ENCODE assay signal across 19 cellular contexts in the genomic region with DNA sequence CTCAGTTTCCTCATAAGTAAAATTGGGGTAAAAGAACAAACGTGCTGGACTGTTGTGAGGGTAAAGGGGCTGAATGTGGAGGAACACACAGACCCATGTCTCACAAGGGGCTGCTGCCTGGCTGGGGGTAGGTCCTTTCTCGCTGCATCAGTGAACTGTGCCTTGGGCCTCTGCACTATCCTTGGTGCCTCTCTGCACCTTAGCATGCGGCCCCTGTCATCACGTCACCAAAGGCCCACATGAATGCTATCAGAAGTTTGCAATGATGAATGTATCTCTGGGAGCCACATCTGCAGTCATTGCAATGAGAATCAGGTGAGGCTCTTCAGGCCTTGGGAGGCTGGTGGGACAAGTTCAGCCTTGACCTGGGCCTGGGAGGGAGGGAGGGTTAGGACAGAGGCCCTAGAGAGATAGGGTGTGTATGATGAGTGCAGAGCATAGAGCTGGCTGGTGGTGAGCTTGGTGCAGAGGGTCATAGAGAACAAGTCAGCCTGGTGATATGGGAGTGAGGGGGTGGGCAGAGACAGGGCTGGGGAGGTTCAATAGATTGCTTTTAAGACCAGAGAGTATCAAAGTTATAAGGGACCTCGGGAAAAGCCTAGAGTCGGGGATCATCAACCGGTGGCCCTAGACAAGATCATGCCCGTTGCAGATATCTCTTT.
DNase-seq lines count a peak whose midpoint lies in the region; ATAC-seq, FAIRE-seq and TF ChIP-seq lines count a peak whose summit lies in the region.
"Had no signal": no experiment of that assay in that cellular context is flagged by ENCODE, and none has a peak within 500 bp of the region (broad histone marks: within the 10 kb centered on the region; RNA-seq: fewer than 3 reads in every experiment).

No MANE protein-coding gene starts in this region.

- H4K20me1 ChIP-seq in H1 (replicated peaks in 1 of 2; ENCODE audit: control insufficient read depth in 1 of 2, insufficient read depth in 2 of 2, low read length in 2 of 2): no peaks in the 10 kb centered on the region

- no peaks in the 10 kb centered on the region for H3K79me2 ChIP-seq in H1 (ENCODE audit: control insufficient read depth in 1 of 2, insufficient read depth in 2 of 2, low read length in 2 of 2)

- no peak for TF ChIP-seq RAD21 in H1 (IDR thresholded peaks at IDR 0.05 in 1 of 2, conservative IDR thresholded peaks at IDR 0.05 in 1 of 2; ENCODE audit: low read depth in 2 of 2, low read length in 2 of 2)

- no peak overlapping the region for H2BK120ac ChIP-seq in H1 (replicated peaks; ENCODE audit: low read depth, low read length)

- no peak for FAIRE-seq in H1 (lab: Jason Lieb, UNC)
- FAIRE-seq: A204.1, GM12878 had no signal

- H3K36me3 ChIP-seq in H1 (ENCODE audit: control insufficient read depth in 2 of 4, insufficient read depth in 4 of 4, low read length in 3 of 4): no peaks in the 10 kb centered on the region

- H4K8ac ChIP-seq in H1 (ENCODE audit: extremely low read depth, insufficient read depth, low read length): no peak overlapping the region

- H3K56ac ChIP-seq in H1 (replicated peaks; ENCODE audit: insufficient read length, low read depth, low read length): no peak overlapping the region

- no peak overlapping the region for H2BK15ac ChIP-seq in H1 (ENCODE audit: low read length)

- no peak for TF ChIP-seq POLR2A in H1 (IDR thresholded peaks at IDR 0.05; ENCODE audit: control extremely low read depth in 1 of 2, low read depth in 2 of 2, low read length in 2 of 2)

- H3K4ac ChIP-seq in H1 (replicated peaks; ENCODE audit: insufficient read length, low read depth, low read length): no peak overlapping the region

- H3K23ac ChIP-seq in H1 (ENCODE audit: insufficient read length): no peak overlapping the region

- H4K91ac ChIP-seq in H1 (replicated peaks; ENCODE audit: insufficient read length, low read length): peak overlapping the region; percentile 18

- CTCF ChIA-PET in H1 (lab: Charles Lee; ENCODE audit: partially characterized antibody): no interaction called here

- no peaks in the 10 kb centered on the region; a peak in 1 of 7 replicates for H3K27me3 ChIP-seq in H1 (replicated peaks in 1 of 4; ENCODE audit: control insufficient read depth in 3 of 4, extremely low read depth in 1 of 4, insufficient read depth in 3 of 4, low read length in 3 of 4)

- no peak overlapping the region for H3K9ac ChIP-seq in H1 (replicated peaks in 1 of 4; ENCODE audit: extremely low read depth in 1 of 4, low read depth in 3 of 4, low read length in 3 of 4)

- H4K5ac ChIP-seq in H1 (ENCODE audit: insufficient read length, low read depth, low read length): no peak overlapping the region

- DNase-seq in cardiac septum (ENCODE audit: low spot score): peak; percentile 46
- no peak for DNase-seq in left cardiac atrium
- peak in 1 of 2 experiments; percentile 17 for DNase-seq in H1 (ENCODE audit: low read depth in 1 of 2, low spot score in 2 of 2)
- peak; percentile 10 for DNase-seq in sciatic nerve (ENCODE audit: low spot score)
- peak; percentile 36 for DNase-seq in ureter (ENCODE audit: low spot score)
- DNase-seq: COR-L47, DMS53, NCI-H1436 treated with DMSO at 0.1 percent for 48 hours, NCI-H2081, NCI-H226, NCI-H526, PC-3 had no signal

- no peak overlapping the region for H2AFZ ChIP-seq in H1 (ENCODE audit: low read length)

- 86% methylated on average over 8 of the region's 8 CpGs; no CpG with 5 or more reads in 1 of the 2 experiments for whole genome bisulfite sequencing in H1 (ENCODE audit: extremely low coverage in 1 of 2, insufficient coverage in 1 of 2, insufficient read length in 1 of 2, insufficient replicate concordance in 2 of 2, low coverage in 1 of 2, low lambda C conversion rate in 2 of 2, missing lambda C conversion rate in 1 of 2), 2 experiments

- no peak overlapping the region for H2BK20ac ChIP-seq in H1 (ENCODE audit: low read length)

- no peak for ATAC-seq in left cardiac atrium
- ATAC-seq in sciatic nerve: no peak
- ATAC-seq in HG03520 (IDR thresholded peaks at IDR 0.05; ENCODE audit: unreplicated experiment): no peak
- no peak for ATAC-seq in HG02870 (IDR thresholded peaks at IDR 0.05; ENCODE audit: unreplicated experiment)
- no peak for ATAC-seq in HG02970 (IDR thresholded peaks at IDR 0.05; ENCODE audit: low FRiP score, unreplicated experiment)
- ATAC-seq: GM12878 had no signal

- intact Hi-C loops in cardiac septum (cut with DNase I) (no loop called here), left cardiac atrium (cut with DNase I) (no loop called here), sciatic nerve (cut with DNase I) (no loop called here)

- no peak overlapping the region for H2BK5ac ChIP-seq in H1 (ENCODE audit: low read depth, low read length)

- no peaks in the 10 kb centered on the region for H3K79me1 ChIP-seq in H1 (ENCODE audit: low read depth, low read length)

- no peak overlapping the region for H3K27ac ChIP-seq in H1 (ENCODE audit: low read depth, low read length)
- H3K27ac ChIP-seq: C4-2B, HL-60 had no signal

- no peak overlapping the region for H2AK5ac ChIP-seq in H1 (ENCODE audit: low read depth, low read length)

- no peak overlapping the region for H3K4me2 ChIP-seq in H1 (ENCODE audit: insufficient read depth in 1 of 2, low read depth in 2 of 2, low read length in 2 of 2)

- POLR2A ChIA-PET in H1 (lab: Charles Lee; ENCODE audit: partially characterized antibody): no interaction called here

- no peak for TF ChIP-seq EP300 in H1 (IDR thresholded peaks at IDR 0.05; ENCODE audit: borderline replicate concordance in 1 of 2, low read depth in 2 of 2, low read length in 2 of 2)

- no peaks in the 10 kb centered on the region; the same call in 1 of the 2 replicates for H3K23me2 ChIP-seq in H1 (ENCODE audit: low read depth, low read length)

- no peak overlapping the region for H3K18ac ChIP-seq in H1 (ENCODE audit: extremely low read depth, low read length)

- no peak overlapping the region for H3K14ac ChIP-seq in H1 (ENCODE audit: insufficient read length)

- TF ChIP-seq CTCF in H1 (IDR thresholded peaks at IDR 0.05; ENCODE audit: control extremely low read depth in 1 of 3, insufficient read depth in 1 of 3, low read depth in 1 of 3, low read length in 3 of 3): no peak

- H3K9me3 ChIP-seq in H1 (ENCODE audit: insufficient read depth in 2 of 2, low read depth in 1 of 2, low read length in 1 of 2): no peaks in the 10 kb centered on the region

- no peaks in the 10 kb centered on the region for H3K4me1 ChIP-seq in H1 (replicated peaks in 1 of 4; ENCODE audit: control insufficient read depth in 3 of 4, insufficient read depth in 4 of 4, low read length in 3 of 4)

- H2BK12ac ChIP-seq in H1 (ENCODE audit: low read depth, low read length): no peak overlapping the region

- H3K4me3 ChIP-seq in H1 (ENCODE audit: extremely low read depth in 1 of 4, insufficient read depth in 2 of 4, low read depth in 3 of 4, low read length in 4 of 4): no peak overlapping the region
- H3K4me3 ChIP-seq: GM12878 had no signal

TF ChIP-seq in H1, 55 proteins besides CTCF, POLR2A, EP300 and RAD21:
- TF ChIP-seq ZNF274 (IDR thresholded peaks at IDR 0.05; ENCODE audit: borderline replicate concordance, extremely low read depth, low read length) (no peak), EZH2 (IDR thresholded peaks at IDR 0.05; ENCODE audit: low read depth, low read length, severe bottlenecking) (no peak), RXRA (IDR thresholded peaks at IDR 0.05; ENCODE audit: insufficient read depth, low read depth, low read length) (no peak), CHD2 (IDR thresholded peaks at IDR 0.05; ENCODE audit: low read length) (no peak), RNF2 (IDR thresholded peaks at IDR 0.05; ENCODE audit: borderline replicate concordance, low read depth, low read length, missing control alignments, poor library complexity, severe bottlenecking) (no peak), CBX5 (IDR thresholded peaks at IDR 0.05; ENCODE audit: low read depth, low read length) (no peak)
TF ChIP-seq in H1: peak in this region for 0.
